In genomic region chr9:125700791-125701190, GRCh38 we compare ENCODE assay signal across 8 cellular contexts.
DNase-seq lines count a peak whose midpoint lies in the region; ATAC-seq and TF ChIP-seq lines count a peak whose summit lies in the region.

No MANE protein-coding gene starts in this region.

- peak; percentile 72 for ATAC-seq in HG03103 (IDR thresholded peaks at IDR 0.05; ENCODE audit: low read depth, unreplicated experiment)

- POLR2A ChIA-PET in RWPE1 (lab: Yijun Ruan, JAX; ENCODE audit: low non-redundant PET) = no interaction called here

- no peak for TF ChIP-seq CTCF in RWPE1 (conservative IDR thresholded peaks at IDR 0.05; ENCODE audit: low read depth)

- peak; percentile 9 for DNase-seq in stimulated activated naive CD4-positive, alpha-beta T cell treated with Interleukin-2 at 50 U/mL for 16 hours (lab: John Stamatoyannopoulos, UW)
- DNase-seq in stimulated activated naive CD4-positive, alpha-beta T cell (lab: John Stamatoyannopoulos, UW) = no peak
- peak; percentile 25 for DNase-seq in activated naive CD4-positive, alpha-beta T cell treated with anti-CD3 and anti-CD28 coated beads, Interleukin-2, amount 50 U/mL, for 16 hours
- peak; percentile 24 for DNase-seq in stimulated activated CD8-positive, alpha-beta memory T cell treated with anti-CD3 and anti-CD28 coated beads, Interleukin-4, amount 100 ng/mL, for 24 hours (ENCODE audit: low read depth)
- DNase-seq in erythroblast (lab: John Stamatoyannopoulos, UW) (no peak), RWPE1 (ENCODE audit: low spot score) (no peak), OCI-M2 (lab: John Stamatoyannopoulos, UW; ENCODE audit: unreplicated experiment) (no peak)

- CTCF ChIA-PET in RWPE1 (lab: Yijun Ruan, JAX) = no interaction called here

- H3K27ac ChIP-seq in RWPE1 = no peak overlapping the region

- TF ChIP-seq POLR2A in erythroblast (IDR thresholded peaks at IDR 0.05; ENCODE audit: low read length) = no peak

Comparison
In these comparisons a context has a peak if more than half of its experiments do, and no peak if none do; other contexts are left out.
1. DNase-seq: peak in stimulated activated naive CD4-positive, alpha-beta T cell treated with Interleukin-2 at 50 U/mL for 16 hours (single experiment), activated naive CD4-positive, alpha-beta T cell treated with anti-CD3 and anti-CD28 coated beads, Interleukin-2, amount 50 U/mL, for 16 hours (single experiment) and stimulated activated CD8-positive, alpha-beta memory T cell treated with anti-CD3 and anti-CD28 coated beads, Interleukin-4, amount 100 ng/mL, for 24 hours (single experiment); none in stimulated activated naive CD4-positive, alpha-beta T cell (0 of 6), erythroblast (0 of 2), RWPE1 (single experiment) and OCI-M2 (single experiment).